In genomic region chr20:28602001-28602400, GRCh38 we compare ENCODE assay signal across 8 cellular contexts.
DNase-seq lines count a peak whose midpoint lies in the region; ATAC-seq and TF ChIP-seq lines count a peak whose summit lies in the region.
"Not testable (repeated sequence)": the region's sequence is repeated elsewhere in the genome, so short reads cannot be mapped to it uniquely, and the experiment has no call there.

No MANE protein-coding gene starts in this region.

- not testable (repeated sequence) for H3K4me1 ChIP-seq in HCT116 (ENCODE audit: control insufficient read depth in 1 of 2, insufficient read depth in 2 of 2, low read length in 2 of 2); adipocyte (ENCODE audit: control insufficient read depth, insufficient read depth, low read length)

- not testable (repeated sequence) for H3K27me3 Mint-ChIP-seq in T-helper 17 cell; endothelial cell (ENCODE audit: unreplicated experiment); naive thymus-derived CD8-positive, alpha-beta T cell; stimulated activated naive CD8-positive, alpha-beta T cell treated with anti-CD3 and anti-CD28 coated beads, Interleukin-15, Interleukin-2, amounts not matched to agents 100 ng/mL and 50 ng/mL, for 24 hours

- H3K4me3 ChIP-seq in AG04449 (ENCODE audit: low read depth, low read length) (peak overlapping the region; percentile 77), HCT116 (replicated peaks in 1 of 2; ENCODE audit: low read depth in 1 of 2, low read length in 2 of 2) (peak overlapping the region; percentile 72 to 80), adipocyte (ENCODE audit: low read length) (peak overlapping the region; percentile 95), iPS-18c (ENCODE audit: insufficient read depth, low read depth, low read length) (peak overlapping the region; percentile 77)

- H3K9me3 ChIP-seq in HCT116 (ENCODE audit: control insufficient read depth in 1 of 2, insufficient read depth in 1 of 2, low read depth in 1 of 2, low read length in 2 of 2); T-helper 17 cell (ENCODE audit: control insufficient read depth, low read length, poor library complexity, severe bottlenecking); adipocyte (ENCODE audit: control insufficient read depth, low read length); iPS-18c (ENCODE audit: control insufficient read depth, insufficient read depth, low read length): not testable (repeated sequence)

- ATAC-seq in HCT116; T-helper 17 cell; naive thymus-derived CD8-positive, alpha-beta T cell: not testable (repeated sequence)

- H3K27ac ChIP-seq in HCT116 (ENCODE audit: low read depth, low read length), result peak overlapping the region; percentile 65

- not testable (repeated sequence) for TF ChIP-seq POLR2A in HCT116 (IDR thresholded peaks at IDR 0.05; ENCODE audit: borderline replicate concordance, extremely low read depth, insufficient read depth, insufficient read length)

- H3K9me2 ChIP-seq in HCT116 (ENCODE audit: insufficient read depth), result not testable (repeated sequence)

- H3K36me3 ChIP-seq in HCT116 (ENCODE audit: control insufficient read depth in 1 of 2, insufficient read depth in 2 of 2, low read length in 2 of 2); adipocyte (ENCODE audit: control insufficient read depth, insufficient read depth, low read length, severe bottlenecking): not testable (repeated sequence)

- not testable (repeated sequence) for TF ChIP-seq CTCF in AG04449 (IDR thresholded peaks at IDR 0.05; ENCODE audit: insufficient read depth, low read length, missing control alignments); HCT116 (IDR thresholded peaks at IDR 0.05 in 2 of 3, conservative IDR thresholded peaks at IDR 0.05 in 1 of 3; ENCODE audit: borderline replicate concordance in 1 of 3, insufficient read depth in 1 of 3, low read depth in 2 of 3, low read length in 2 of 3); endothelial cell (IDR thresholded peaks at IDR 0.05; ENCODE audit: unreplicated experiment)

- POLR2A ChIA-PET in AG04449 (lab: Yijun Ruan, JAX), result interaction anchor here (1.0 to 1.4 kb wide), 2 partner anchors 40 to 43 kb away, joined by 3 to 5 read pairs; no protein-coding TSS in a partner anchor
- POLR2A ChIA-PET in HCT116 (lab: Charles Lee); naive thymus-derived CD8-positive, alpha-beta T cell (lab: Charles Lee): not testable (repeated sequence)

- CTCF ChIA-PET in AG04449 (lab: Yijun Ruan, JAX), result not testable (repeated sequence)
- CTCF ChIA-PET in HCT116 (lab: Charles Lee), result interaction anchor here (1.2 kb wide), 1 partner anchor 11 kb away, joined by 4 read pairs; no protein-coding TSS in a partner anchor

- H3K4me3 Mint-ChIP-seq in T-helper 17 cell (peak overlapping the region; percentile 96), endothelial cell (ENCODE audit: unreplicated experiment) (peak overlapping the region; percentile 97)
- peak overlapping the region; percentile 88 to 99 (median 96) for H3K4me3 Mint-ChIP-seq in naive thymus-derived CD8-positive, alpha-beta T cell
- peak overlapping the region; percentile 91 for H3K4me3 Mint-ChIP-seq in stimulated activated naive CD8-positive, alpha-beta T cell treated with anti-CD3 and anti-CD28 coated beads, Interleukin-15, Interleukin-2, amounts not matched to agents 100 ng/mL and 50 ng/mL, for 24 hours

- not testable (repeated sequence) for H3K36me3 Mint-ChIP-seq in T-helper 17 cell (ENCODE audit: low read depth); endothelial cell (ENCODE audit: low read depth, unreplicated experiment)
- peaks cover 0 to 18% (median 5%) of the 10 kb centered on the region in 3 donors for H3K36me3 Mint-ChIP-seq in naive thymus-derived CD8-positive, alpha-beta T cell
- peaks cover 13% of the 10 kb centered on the region for H3K36me3 Mint-ChIP-seq in stimulated activated naive CD8-positive, alpha-beta T cell treated with anti-CD3 and anti-CD28 coated beads, Interleukin-15, Interleukin-2, amounts not matched to agents 100 ng/mL and 50 ng/mL, for 24 hours (ENCODE audit: low read depth)

- not testable (repeated sequence) for H3K9me3 Mint-ChIP-seq in endothelial cell (ENCODE audit: unreplicated experiment)
- H3K9me3 Mint-ChIP-seq in naive thymus-derived CD8-positive, alpha-beta T cell, result peaks cover 3 to 27% (median 13%) of the 10 kb centered on the region in 9 donors
- peaks cover 15% of the 10 kb centered on the region for H3K9me3 Mint-ChIP-seq in stimulated activated naive CD8-positive, alpha-beta T cell treated with anti-CD3 and anti-CD28 coated beads, Interleukin-15, Interleukin-2, amounts not matched to agents 100 ng/mL and 50 ng/mL, for 24 hours

- not testable (repeated sequence) for DNase-seq in AG04449 (ENCODE audit: low read depth, low spot score); HCT116 (ENCODE audit: low read depth, low spot score); T-helper 17 cell; adipocyte (ENCODE audit: low read depth); endothelial cell (ENCODE audit: low spot score); naive thymus-derived CD8-positive, alpha-beta T cell

- H3K4me1 Mint-ChIP-seq in T-helper 17 cell (peaks cover 25% of the 10 kb centered on the region), endothelial cell (ENCODE audit: unreplicated experiment) (peaks cover 11% of the 10 kb centered on the region)
- H3K4me1 Mint-ChIP-seq in naive thymus-derived CD8-positive, alpha-beta T cell, result peaks cover 21 to 47% (median 30%) of the 10 kb centered on the region in 4 donors
- H3K4me1 Mint-ChIP-seq in stimulated activated naive CD8-positive, alpha-beta T cell treated with anti-CD3 and anti-CD28 coated beads, Interleukin-15, Interleukin-2, amounts not matched to agents 100 ng/mL and 50 ng/mL, for 24 hours (ENCODE audit: low read depth), result peaks cover 32% of the 10 kb centered on the region

- not testable (repeated sequence) for H2AFZ ChIP-seq in HCT116 (ENCODE audit: low read depth, low read length, poor library complexity, severe bottlenecking)

- not testable (repeated sequence) for BruUV-seq in HCT116 (replicated peaks; lab: Mats Ljungman, UMichigan)

- H4K20me1 ChIP-seq in HCT116 (ENCODE audit: insufficient read depth), result not testable (repeated sequence)

- not testable (repeated sequence) for TF ChIP-seq RAD21 in HCT116 (IDR thresholded peaks at IDR 0.05; ENCODE audit: low read depth)

- H3K4me2 ChIP-seq in HCT116 (ENCODE audit: low read length), result peak overlapping the region; percentile 77

- RAD21 ChIA-PET in HCT116 (lab: Charles Lee; ENCODE audit: low non-redundant PET in 1 of 2, low total read pairs in 2 of 2, uncharacterized antibody in 2 of 2, unreplicated experiment in 2 of 2), result not testable (repeated sequence)

- H3K9ac ChIP-seq in HCT116 (ENCODE audit: low read length) (peak overlapping the region; percentile 74), adipocyte (ENCODE audit: low read length) (peak overlapping the region; percentile 87)

- intact Hi-C loops in HCT116 (cut with micrococcal nuclease), result not testable (repeated sequence)

- not testable (repeated sequence) for H3K27me3 ChIP-seq in HCT116 (ENCODE audit: insufficient read depth, low read length); adipocyte (replicated peaks; ENCODE audit: control insufficient read depth, insufficient read depth, low read length)

- H3K79me2 ChIP-seq in HCT116 (ENCODE audit: insufficient read depth, low read length), result peaks cover 13% of the 10 kb centered on the region

- H3K27ac Mint-ChIP-seq in T-helper 17 cell, result peak overlapping the region; percentile 46
- H3K27ac Mint-ChIP-seq in endothelial cell (ENCODE audit: unreplicated experiment), result peak overlapping the region; percentile 91
- H3K27ac Mint-ChIP-seq in naive thymus-derived CD8-positive, alpha-beta T cell, result peak overlapping the region; percentile 79 to 97 (median 92)
- peak overlapping the region; percentile 72 for H3K27ac Mint-ChIP-seq in stimulated activated naive CD8-positive, alpha-beta T cell treated with anti-CD3 and anti-CD28 coated beads, Interleukin-15, Interleukin-2, amounts not matched to agents 100 ng/mL and 50 ng/mL, for 24 hours
